Comparison of ENCODE assay signal across 20 cellular contexts in genomic region chr9:18721267-18722079, GRCh38.
DNase-seq lines count a peak whose midpoint lies in the region; ATAC-seq lines count a peak whose summit lies in the region.
"Had no signal": no experiment of that assay in that cellular context is flagged by ENCODE, and none has a peak within 500 bp of the region (broad histone marks: within the 10 kb centered on the region; RNA-seq: fewer than 3 reads in every experiment).

No MANE protein-coding gene starts in this region.

- no peaks in the 10 kb centered on the region for H3K4me1 Mint-ChIP-seq in stimulated activated memory B cell treated with anti-CD40 and anti-IgM and Interleukin-4, amounts not matched to agents 10 μg/mL and 1 μg/mL and 100 μg/mL, for 72 hours
- H3K4me1 Mint-ChIP-seq: activated T-helper 17 cell treated with anti-CD3 and anti-CD28 coated beads, Interleukin-2, amount 50 U/mL, for 72 hours; CD8-positive, alpha-beta memory T cell; memory B cell; T-cell had no signal

- DNase-seq in NCI-H2029 treated with DMSO at 0.1 percent for 48 hours (lab: John Stamatoyannopoulos, UW), result peak; percentile 0
- DNase-seq in NCI-H2029 (lab: John Stamatoyannopoulos, UW), result no peak
- DNase-seq in NCI-H510A treated with DMSO at 0.1 percent for 48 hours (lab: John Stamatoyannopoulos, UW), result peak; percentile 40
- peak; percentile 36 for DNase-seq in kidney tubule cell (ENCODE audit: low spot score)
- DNase-seq in SIG-M5 (lab: John Stamatoyannopoulos, UW), result no peak
- DNase-seq in HPDE6-E6E7 (ENCODE audit: extremely low spot score), result no peak
- DNase-seq: foreskin keratinocyte; MM.1S; Peyer's patch; right lobe of liver; stimulated activated CD4-positive, alpha-beta T cell treated with anti-CD3 and anti-CD28 coated beads, Interleukin-4, amount 100 ng/mL, for 1 hour; stimulated activated CD8-positive, alpha-beta memory T cell treated with anti-CD3 and anti-CD28 coated beads, Interleukin-4, amount 100 ng/mL, for 48 hours; T-cell; WERI-Rb-1 had no signal

- H3K27me3 Mint-ChIP-seq in stimulated activated memory B cell treated with anti-CD40 and anti-IgM and Interleukin-4, amounts not matched to agents 10 μg/mL and 1 μg/mL and 100 μg/mL, for 72 hours, result no peaks in the 10 kb centered on the region
- H3K27me3 Mint-ChIP-seq: activated T-helper 17 cell treated with anti-CD3 and anti-CD28 coated beads, Interleukin-2, amount 50 U/mL, for 72 hours; memory B cell had no signal

- no peaks in the 10 kb centered on the region for H3K36me3 Mint-ChIP-seq in stimulated activated memory B cell treated with anti-CD40 and anti-IgM and Interleukin-4, amounts not matched to agents 10 μg/mL and 1 μg/mL and 100 μg/mL, for 72 hours
- H3K36me3 Mint-ChIP-seq: CD8-positive, alpha-beta memory T cell; memory B cell; T-cell had no signal

- peak; percentile 34 for ATAC-seq in stimulated activated memory B cell treated with anti-CD40 and anti-IgM and Interleukin-4, amounts not matched to agents 10 μg/mL and 1 μg/mL and 100 μg/mL, for 72 hours
- ATAC-seq in GM18519 (IDR thresholded peaks at IDR 0.05; ENCODE audit: low FRiP score, unreplicated experiment), result no peak
- ATAC-seq: activated T-helper 17 cell treated with anti-CD3 and anti-CD28 coated beads, Interleukin-2, amount 50 U/mL, for 72 hours; foreskin keratinocyte; right lobe of liver had no signal

- H3K9me3 Mint-ChIP-seq in stimulated activated memory B cell treated with anti-CD40 and anti-IgM and Interleukin-4, amounts not matched to agents 10 μg/mL and 1 μg/mL and 100 μg/mL, for 72 hours, result no peaks in the 10 kb centered on the region
- H3K9me3 Mint-ChIP-seq: memory B cell, neural crest cell, T-cell had no signal

- H3K4me3 Mint-ChIP-seq in stimulated activated memory B cell treated with anti-CD40 and anti-IgM and Interleukin-4, amounts not matched to agents 10 μg/mL and 1 μg/mL and 100 μg/mL, for 72 hours, result no peak overlapping the region
- H3K4me3 Mint-ChIP-seq: activated T-helper 17 cell treated with anti-CD3 and anti-CD28 coated beads, Interleukin-2, amount 50 U/mL, for 72 hours; CD8-positive, alpha-beta memory T cell; memory B cell; neural crest cell; T-cell had no signal

- H3K27ac Mint-ChIP-seq in stimulated activated memory B cell treated with anti-CD40 and anti-IgM and Interleukin-4, amounts not matched to agents 10 μg/mL and 1 μg/mL and 100 μg/mL, for 72 hours, result no peak overlapping the region
- H3K27ac Mint-ChIP-seq: activated T-helper 17 cell treated with anti-CD3 and anti-CD28 coated beads, Interleukin-2, amount 50 U/mL, for 72 hours; CD8-positive, alpha-beta memory T cell; memory B cell; T-cell had no signal

Comparison
In these comparisons a context has a peak if more than half of its experiments do, and no peak if none do; other contexts are left out.
1. DNase-seq: peak in NCI-H2029 treated with DMSO at 0.1 percent for 48 hours (single experiment), NCI-H510A treated with DMSO at 0.1 percent for 48 hours (single experiment) and kidney tubule cell (single experiment); none in NCI-H2029 (single experiment), SIG-M5 (single experiment) and HPDE6-E6E7 (single experiment).